ENCODE assay signal across 8 cellular contexts in the genomic region with DNA sequence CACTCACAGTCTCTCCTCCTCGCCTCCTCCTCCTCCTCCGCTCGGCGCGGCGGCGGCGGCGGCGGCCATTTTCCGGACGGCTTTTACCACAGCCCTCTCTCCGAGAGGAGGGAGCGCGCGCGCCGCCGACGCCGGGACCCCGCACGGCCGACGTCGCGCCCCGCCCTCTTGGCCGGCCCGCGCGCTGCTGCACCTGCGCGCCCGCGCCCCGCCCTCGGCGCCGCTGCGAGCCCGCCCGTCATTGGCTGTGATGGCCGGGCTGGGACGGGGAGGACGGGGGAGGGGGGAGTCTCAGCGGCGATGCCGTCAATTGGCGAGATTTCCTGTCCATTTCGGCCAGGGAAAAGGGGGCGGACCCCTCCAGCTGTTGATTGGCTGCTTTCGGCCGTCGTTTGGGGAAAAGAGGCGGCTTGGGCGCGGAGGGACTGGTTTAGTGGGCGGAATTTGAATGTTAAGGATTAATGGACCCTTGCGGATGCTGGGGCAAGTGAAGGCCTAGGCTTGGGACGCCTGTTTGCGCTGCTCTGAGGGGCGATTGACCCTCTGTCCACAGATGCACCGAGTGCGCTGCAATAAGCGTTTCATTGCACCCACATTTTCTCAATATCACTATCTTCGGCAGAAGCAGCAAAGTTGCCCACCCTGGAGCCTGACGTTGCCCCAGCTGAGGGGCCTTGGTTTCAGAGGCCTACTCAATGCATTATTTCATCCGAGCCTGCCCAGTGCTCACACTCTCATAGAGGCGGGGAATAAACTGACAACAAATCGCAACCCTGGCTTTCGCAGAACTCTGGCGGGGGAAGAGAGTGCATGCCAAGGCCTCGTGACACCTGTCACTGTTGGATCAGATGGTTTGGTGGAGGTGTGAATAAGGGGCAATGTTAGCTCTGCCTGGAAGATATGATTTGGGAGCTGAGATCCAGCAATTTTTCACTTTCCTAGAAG. TPM values are rescaled to one million over a fixed set of nuclear protein-coding genes. Genes with fewer than 3 reads are reported as not detected.
DNase-seq lines count a peak whose midpoint lies in the region; ATAC-seq and TF ChIP-seq lines count a peak whose summit lies in the region.

Gene MECP2, minus strand, starts transcription at position 121 of the 945 bp plus-strand sequence.

- POLR2A ChIA-PET in activated CD4-positive, alpha-beta T cell treated with anti-CD3 and anti-CD28 coated beads, Interleukin-2, amount 10 ng/mL, durations not matched to agents 7 days and 5 days (lab: Charles Lee) = interaction anchor here (1.0 kb wide), 1 partner anchor 35 kb away, joined by 3 read pairs; no protein-coding TSS in a partner anchor

- H3K4me3 Mint-ChIP-seq in activated CD4-positive, alpha-beta T cell treated with anti-CD3 and anti-CD28 coated beads, Interleukin-2, amount 10 ng/mL, durations not matched to agents 7 days and 5 days = peak within 1 kb of the TSS; percentile 97

- H3K27me3 Mint-ChIP-seq in activated CD4-positive, alpha-beta T cell treated with anti-CD3 and anti-CD28 coated beads, Interleukin-2, amount 10 ng/mL, durations not matched to agents 7 days and 5 days = peaks cover 3% of the 10 kb centered on the region

- no peaks in the 10 kb centered on the region for H3K27me3 ChIP-seq in BE2C

- DNase-seq in BE2C (peak; percentile 91), NCI-H69 (lab: John Stamatoyannopoulos, UW) (peak; percentile 96), coronary artery (ENCODE audit: low spot score) (peak; percentile 92), left kidney (ENCODE audit: low read depth, low spot score) (peak; percentile 97)
- DNase-seq in activated CD4-positive, alpha-beta T cell treated with anti-CD3 and anti-CD28 coated beads, Interleukin-2, amount 10 ng/mL, durations not matched to agents 7 days and 5 days = peak; percentile 89
- peak; percentile 90 for DNase-seq in stimulated activated CD4-positive, alpha-beta T cell treated with anti-CD3 and anti-CD28 coated beads, Interleukin-1b, Interleukin-23, amount 100 ng/mL, for 48 hours

- no peak for TF ChIP-seq CTCF in BE2C (IDR thresholded peaks at IDR 0.05; ENCODE audit: low read depth, low read length)
- TF ChIP-seq CTCF in coronary artery (IDR thresholded peaks at IDR 0.05) = no peak

- H3K36me3 Mint-ChIP-seq in activated CD4-positive, alpha-beta T cell treated with anti-CD3 and anti-CD28 coated beads, Interleukin-2, amount 10 ng/mL, durations not matched to agents 7 days and 5 days (ENCODE audit: low read depth) = peaks cover 17% of the 10 kb centered on the region

- no peaks in the 10 kb centered on the region for H3K36me3 ChIP-seq in BE2C

- H3K4me1 Mint-ChIP-seq in activated CD4-positive, alpha-beta T cell treated with anti-CD3 and anti-CD28 coated beads, Interleukin-2, amount 10 ng/mL, durations not matched to agents 7 days and 5 days = peaks cover 47% of the 10 kb centered on the region

- H3K9me3 Mint-ChIP-seq in activated CD4-positive, alpha-beta T cell treated with anti-CD3 and anti-CD28 coated beads, Interleukin-2, amount 10 ng/mL, durations not matched to agents 7 days and 5 days = no peaks in the 10 kb centered on the region

- no peaks in the 10 kb centered on the region for H3K9me3 ChIP-seq in BE2C

- peak; percentile 96 for ATAC-seq in GM19324 (IDR thresholded peaks at IDR 0.05; ENCODE audit: low FRiP score, unreplicated experiment)
- ATAC-seq in HG03469 (IDR thresholded peaks at IDR 0.05; ENCODE audit: unreplicated experiment) = peak; percentile 65

- peak within 1 kb of the TSS; percentile 94 for H3K27ac Mint-ChIP-seq in activated CD4-positive, alpha-beta T cell treated with anti-CD3 and anti-CD28 coated beads, Interleukin-2, amount 10 ng/mL, durations not matched to agents 7 days and 5 days

- peak within 1 kb of the TSS; percentile 97 to 100 for H3K27ac ChIP-seq in coronary artery

- CTCF ChIA-PET in activated CD4-positive, alpha-beta T cell treated with anti-CD3 and anti-CD28 coated beads, Interleukin-2, amount 10 ng/mL, durations not matched to agents 7 days and 5 days (lab: Charles Lee) = interaction anchor here (0.7 kb wide), 1 partner anchor 24 kb away, joined by 3 read pairs; no protein-coding TSS in a partner anchor

- no peaks in the 10 kb centered on the region for H3K4me1 ChIP-seq in BE2C

- H3K4me3 ChIP-seq in BE2C (ENCODE audit: low read depth, low read length) (peak within 1 kb of the TSS; percentile 68), coronary artery (peak within 1 kb of the TSS; percentile 92)

RNA-seq across cellular contexts. Expression of gene MECP2, which starts in this region (rescaled TPM):
- 46.6 TPM for polyA plus RNA-seq in BE2C (2012; ENCODE audit: insufficient read depth, insufficient read length, low read depth)
- 10 to 100 TPM; 64.2 to 72.4 TPM for total RNA-seq in activated CD4-positive, alpha-beta T cell treated with anti-CD3 and anti-CD28 coated beads, Interleukin-2, amount 10 ng/mL, durations not matched to agents 7 days and 5 days

Comparison
In these comparisons a context has a peak if more than half of its experiments do, and no peak if none do; other contexts are left out.
1. Peak in every context shown above with its lines: DNase-seq, ATAC-seq, H3K4me3 ChIP-seq and H3K27ac ChIP-seq.